In genomic region chr9:134466869-134467616, GRCh38 we compare ENCODE assay signal across 15 cellular contexts.
DNase-seq lines count a peak whose midpoint lies in the region; ATAC-seq and TF ChIP-seq lines count a peak whose summit lies in the region.
"Had no signal": no experiment of that assay in that cellular context is flagged by ENCODE, and none has a peak within 500 bp of the region (broad histone marks: within the 10 kb centered on the region; RNA-seq: fewer than 3 reads in every experiment).

No MANE protein-coding gene starts in this region.

- TF ChIP-seq CTCF in WTC11 (IDR thresholded peaks at IDR 0.05) (no peak), Calu3 (IDR thresholded peaks at IDR 0.05; ENCODE audit: unreplicated experiment) (no peak), Caco-2 (IDR thresholded peaks at IDR 0.05; ENCODE audit: insufficient read depth in 1 of 2, low read depth in 1 of 2, low read length in 1 of 2, severe bottlenecking in 1 of 2, unreplicated experiment in 1 of 2) (no peak)

- POLR2A ChIA-PET in WTC11 (lab: Charles Lee) (no interaction called here), Caco-2 (lab: Charles Lee) (no interaction called here)

- no peak overlapping the region for H3K27ac ChIP-seq in GM23248

- no peak overlapping the region for H3K9ac ChIP-seq in GM23248

- H3K4me3 Mint-ChIP-seq in WTC11 (no peak overlapping the region), Calu3 (ENCODE audit: low read depth, unreplicated experiment) (no peak overlapping the region), Caco-2 (ENCODE audit: unreplicated experiment) (no peak overlapping the region)
- H3K4me3 Mint-ChIP-seq: HFFc6 had no signal

- BruUV-seq in Calu3 (replicated peaks; lab: Mats Ljungman, UMichigan) (no TSS peak), Caco-2 (replicated peaks; lab: Mats Ljungman, UMichigan) (no TSS peak)

- H3K4me3 ChIP-seq in GM23248 (no peak overlapping the region), Caco-2 (ENCODE audit: low read depth, low read length) (no peak overlapping the region)

- H3K27me3 Mint-ChIP-seq in WTC11 (ENCODE audit: low read depth) (no peaks in the 10 kb centered on the region), Calu3 (ENCODE audit: unreplicated experiment) (peaks cover 21% of the 10 kb centered on the region), Caco-2 (ENCODE audit: insufficient read depth, unreplicated experiment) (no peaks in the 10 kb centered on the region)

- H3K36me3 ChIP-seq in GM23248 (ENCODE audit: low read depth) (no peaks in the 10 kb centered on the region), Caco-2 (ENCODE audit: control insufficient read depth, insufficient read depth, low read length) (no peaks in the 10 kb centered on the region)

- no peaks in the 10 kb centered on the region for H3K27me3 ChIP-seq in GM23248 (replicated peaks; ENCODE audit: insufficient read depth)
- H3K27me3 ChIP-seq in Caco-2 (replicated peaks; ENCODE audit: control insufficient read depth, insufficient read depth, low read length): no peaks in the 10 kb centered on the region

- no peaks in the 10 kb centered on the region for H3K9me2 ChIP-seq in GM23248 (ENCODE audit: insufficient read depth)

- CTCF ChIA-PET in WTC11 (lab: Charles Lee) (interaction anchor here (0.5 to 1.3 kb wide), 2 partner anchors 10 to 17 kb away, joined by 3 to 5 read pairs; no protein-coding TSS in a partner anchor), Calu3 (lab: Charles Lee) (no interaction called here), Caco-2 (lab: Charles Lee) (interaction anchor here (0.6 to 0.9 kb wide), 2 partner anchors 11 to 292 kb away, joined by 3 to 4 read pairs; no protein-coding TSS in a partner anchor)

- H3K9me3 ChIP-seq in GM23248 (ENCODE audit: low read depth) (no peaks in the 10 kb centered on the region), Caco-2 (no peaks in the 10 kb centered on the region)

- intact Hi-C loops in Calu3 (cut with micrococcal nuclease; ENCODE audit: unreplicated experiment) (no loop called here), Caco-2 (cut with micrococcal nuclease; ENCODE audit: unreplicated experiment) (no loop called here)

- H3K4me1 Mint-ChIP-seq in WTC11 (no peaks in the 10 kb centered on the region), Calu3 (ENCODE audit: low read depth, unreplicated experiment) (no peaks in the 10 kb centered on the region), Caco-2 (ENCODE audit: low read depth, unreplicated experiment) (no peaks in the 10 kb centered on the region)

- no peaks in the 10 kb centered on the region for H3K36me3 Mint-ChIP-seq in WTC11
- H3K36me3 Mint-ChIP-seq in Calu3 (ENCODE audit: insufficient read depth, unreplicated experiment): no peaks in the 10 kb centered on the region
- no peaks in the 10 kb centered on the region for H3K36me3 Mint-ChIP-seq in Caco-2 (ENCODE audit: insufficient read depth, unreplicated experiment)

- peak; percentile 41; the same call in 1 of the 2 replicates for ATAC-seq in WTC11
- ATAC-seq in GM21515 (IDR thresholded peaks at IDR 0.05; ENCODE audit: unreplicated experiment): no peak

- DNase-seq in GM23248 (peak; percentile 32), NCI-H2171 (lab: John Stamatoyannopoulos, UW) (peak; percentile 25), WTC11 (ENCODE audit: low spot score) (peak; percentile 33), left kidney (ENCODE audit: low read depth, low spot score) (peak; percentile 64), Calu3 (no peak), Caco-2 (no peak), epidermal melanocyte (ENCODE audit: insufficient read length, low spot score) (no peak)
- DNase-seq: C1 segment of cervical spinal cord; HFFc6; NCI-H1417 treated with DMSO at 0.1 percent for 48 hours; NCI-H1930; NCI-H446 treated with DMSO at 0.1 percent for 48 hours; NK-92 treated with Interleukin-12 subunit alpha and Interleukin-12 subunit beta, amount 100 ng/mL, for 24 hours; OCI-M1 had no signal

- no peaks in the 10 kb centered on the region for H3F3A ChIP-seq in GM23248 (ENCODE audit: insufficient read depth)

- no peaks in the 10 kb centered on the region for H3K79me2 ChIP-seq in GM23248 (ENCODE audit: insufficient read depth)

- 84 to 86% methylated on average over 16 to 20 of the region's 20 CpGs for WGBS in GM23248 (ENCODE audit: low coverage in 1 of 2, low lambda C conversion rate in 2 of 2, missing lambda C conversion rate in 2 of 2), 2 experiments

- H3K9me3 Mint-ChIP-seq in WTC11: no peaks in the 10 kb centered on the region
- no peaks in the 10 kb centered on the region for H3K9me3 Mint-ChIP-seq in Calu3 (ENCODE audit: low read depth, unreplicated experiment)
- no peaks in the 10 kb centered on the region for H3K9me3 Mint-ChIP-seq in Caco-2 (ENCODE audit: unreplicated experiment)

- H3K4me2 ChIP-seq in GM23248 (ENCODE audit: unreplicated experiment): no peak overlapping the region

- in situ Hi-C loops in GM23248 (cut with MboI): loop anchor here (25.0 kb wide), 1 partner anchor 195 kb away; no protein-coding TSS in a partner anchor

- H3K27ac Mint-ChIP-seq in WTC11 (no peak overlapping the region), Calu3 (ENCODE audit: unreplicated experiment) (no peak overlapping the region), Caco-2 (ENCODE audit: unreplicated experiment) (no peak overlapping the region)
- H3K27ac Mint-ChIP-seq: HFFc6 had no signal

- H3K4me1 ChIP-seq in GM23248 (ENCODE audit: insufficient read depth) (no peaks in the 10 kb centered on the region), Caco-2 (no peaks in the 10 kb centered on the region)

- no peak overlapping the region for H2AFZ ChIP-seq in GM23248

- no peaks in the 10 kb centered on the region for H4K20me1 ChIP-seq in GM23248 (ENCODE audit: insufficient read depth)

TF ChIP-seq in WTC11, 78 proteins besides CTCF, POLR2A, EP300 and RAD21:
- TF ChIP-seq IRF1 (CRISPR knock-in tag; IDR thresholded peaks at IDR 0.05): no peak
- TF ChIP-seq KAT7 (CRISPR knock-in tag; IDR thresholded peaks at IDR 0.05; ENCODE audit: borderline replicate concordance): no peak
TF ChIP-seq in WTC11: peak in this region for 0.

Comparison
In these comparisons a context has a peak if more than half of its experiments do, and no peak if none do; other contexts are left out.
1. DNase-seq: peak in GM23248 (single experiment), NCI-H2171 (single experiment), WTC11 (single experiment) and left kidney (single experiment); none in Calu3 (single experiment), Caco-2 (0 of 2) and epidermal melanocyte (single experiment).